8 cellular contexts compared by ENCODE assay signal in the genomic region with DNA sequence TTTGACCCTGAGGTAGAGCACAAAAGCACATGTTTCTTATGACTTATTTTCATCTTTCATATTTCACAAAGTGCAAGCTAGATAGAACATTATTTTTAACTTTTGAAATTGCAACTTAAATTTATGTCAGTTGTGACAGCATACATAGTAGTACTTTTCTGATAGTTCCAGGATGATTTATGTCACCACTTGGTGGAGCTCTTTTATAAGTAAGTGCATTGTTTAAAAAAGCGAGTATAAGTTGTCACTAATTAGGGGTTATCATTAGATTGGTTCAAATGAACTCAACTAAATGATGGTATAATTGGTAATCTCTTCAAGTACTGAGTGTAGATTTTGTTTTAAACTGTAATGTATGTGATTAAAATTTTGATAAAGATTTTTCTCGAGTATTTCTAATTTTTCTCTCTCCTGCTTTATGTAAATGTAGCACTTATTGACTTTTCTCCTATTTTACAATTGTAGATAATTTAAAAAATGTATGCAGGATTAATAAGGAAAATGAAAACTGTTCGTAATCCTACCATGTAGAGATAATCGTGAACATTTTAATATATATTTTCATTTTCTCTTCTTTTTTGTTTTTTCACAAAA. TPM values are rescaled to one million over a fixed set of nuclear protein-coding genes. Genes with fewer than 3 reads are reported as not detected.
DNase-seq lines count a peak whose midpoint lies in the region; ATAC-seq, FAIRE-seq and TF ChIP-seq lines count a peak whose summit lies in the region.

No MANE protein-coding gene starts in this region.

- H3K79me1 ChIP-seq in H1 (ENCODE audit: low read depth, low read length), result no peaks in the 10 kb centered on the region

- no peak overlapping the region for H3K18ac ChIP-seq in H1 (ENCODE audit: extremely low read depth, low read length)

- peak; percentile 47 for DNase-seq in A673 (ENCODE audit: low spot score)
- DNase-seq in GM12864 (ENCODE audit: low read depth), result peak; percentile 26
- peak; percentile 77 for DNase-seq in OCI-M1 (lab: John Stamatoyannopoulos, UW)
- DNase-seq in H1 (ENCODE audit: low read depth in 1 of 2, low spot score in 2 of 2), result no peak
- peak in 3 of 10 donors; percentile 45 to 53 (median 50) for DNase-seq in naive thymus-derived CD8-positive, alpha-beta T cell
- DNase-seq in UCSD-AML1 (lab: John Stamatoyannopoulos, UW; ENCODE audit: unreplicated experiment), result no peak
- DNase-seq in NCI-H1436 treated with DMSO at 0.1 percent for 48 hours (lab: John Stamatoyannopoulos, UW), result no peak

- H3K27ac ChIP-seq in A673 (ENCODE audit: low read depth, low read length, poor library complexity, severe bottlenecking), result no peak overlapping the region
- no peak overlapping the region for H3K27ac ChIP-seq in H1 (ENCODE audit: low read depth, low read length)

- peaks cover 2% of the 10 kb centered on the region for H3K36me3 ChIP-seq in A673 (ENCODE audit: insufficient read depth, low read length, poor library complexity, severe bottlenecking)
- no peaks in the 10 kb centered on the region for H3K36me3 ChIP-seq in H1 (ENCODE audit: control insufficient read depth in 2 of 4, insufficient read depth in 4 of 4, low read length in 3 of 4)

- POLR2A ChIA-PET in A673 (lab: Charles Lee; ENCODE audit: low non-redundant PET), result no interaction called here
- POLR2A ChIA-PET in H1 (lab: Charles Lee; ENCODE audit: partially characterized antibody), result interaction anchor here (0.9 kb wide), 1 partner anchor 240 kb away, joined by 3 read pairs; the partner anchor contains the start of gene MED4
- POLR2A ChIA-PET in naive thymus-derived CD8-positive, alpha-beta T cell (lab: Charles Lee), result interaction anchor here (0.7 to 2.3 kb wide), 5 partner anchors 14 to 315 kb away, joined by 3 to 9 read pairs (median 4); no protein-coding TSS in a partner anchor

- peaks cover 0 to 1% of the 10 kb centered on the region in 2 experiments for H4K20me1 ChIP-seq in H1 (replicated peaks in 1 of 2; ENCODE audit: control insufficient read depth in 1 of 2, insufficient read depth in 2 of 2, low read length in 2 of 2)

- H4K5ac ChIP-seq in H1 (ENCODE audit: insufficient read length, low read depth, low read length), result no peak overlapping the region

- no peaks in the 10 kb centered on the region for H3K23me2 ChIP-seq in H1 (ENCODE audit: low read depth, low read length)

- TF ChIP-seq EP300 in H1 (IDR thresholded peaks at IDR 0.05; ENCODE audit: borderline replicate concordance in 1 of 2, low read depth in 2 of 2, low read length in 2 of 2), result no peak

- no peak overlapping the region for H3K4me2 ChIP-seq in H1 (ENCODE audit: insufficient read depth in 1 of 2, low read depth in 2 of 2, low read length in 2 of 2)

- H3K4me3 Mint-ChIP-seq in naive thymus-derived CD8-positive, alpha-beta T cell, result no peak overlapping the region

- no peak overlapping the region for H3K23ac ChIP-seq in H1 (ENCODE audit: insufficient read length)

- no peak overlapping the region for H4K91ac ChIP-seq in H1 (replicated peaks; ENCODE audit: insufficient read length, low read length)

- H3K27me3 ChIP-seq in A673 (replicated peaks; ENCODE audit: insufficient read depth, low read depth, low read length, poor library complexity) (no peaks in the 10 kb centered on the region), H1 (replicated peaks in 1 of 4; ENCODE audit: control insufficient read depth in 3 of 4, extremely low read depth in 1 of 4, insufficient read depth in 3 of 4, low read length in 3 of 4) (no peaks in the 10 kb centered on the region)

- H2BK120ac ChIP-seq in H1 (replicated peaks; ENCODE audit: low read depth, low read length), result no peak overlapping the region

- CTCF ChIA-PET in A673 (lab: Charles Lee) (interaction anchor here (1.0 to 2.7 kb wide), 2 partner anchors 246 to 434 kb away, joined by 6 to 13 read pairs; no protein-coding TSS in a partner anchor), H1 (lab: Charles Lee; ENCODE audit: partially characterized antibody) (interaction anchor here (0.7 to 5.9 kb wide), 20 partner anchors 10 to 434 kb away, joined by 3 to 105 read pairs (median 4); no protein-coding TSS in a partner anchor)

- no peak overlapping the region for H2AFZ ChIP-seq in H1 (ENCODE audit: low read length)

- H3K27ac Mint-ChIP-seq in naive thymus-derived CD8-positive, alpha-beta T cell, result no peak overlapping the region

- FAIRE-seq in H1 (lab: Jason Lieb, UNC), result no peak

- H3K4me1 Mint-ChIP-seq in naive thymus-derived CD8-positive, alpha-beta T cell, result peaks cover 3 to 11% (median 8%) of the 10 kb centered on the region in 4 donors

- H2BK15ac ChIP-seq in H1 (ENCODE audit: low read length), result no peak overlapping the region

- no peak overlapping the region for H2AK5ac ChIP-seq in H1 (ENCODE audit: low read depth, low read length)

- no peak overlapping the region for H3K9ac ChIP-seq in H1 (replicated peaks in 1 of 4; ENCODE audit: extremely low read depth in 1 of 4, low read depth in 3 of 4, low read length in 3 of 4)

- intact Hi-C loops in A673 (cut with micrococcal nuclease; ENCODE audit: unreplicated experiment), result loop anchor here (1.0 kb wide), 1 partner anchor 248 kb away; no protein-coding TSS in a partner anchor

- H2BK12ac ChIP-seq in H1 (ENCODE audit: low read depth, low read length), result no peak overlapping the region

- BruUV-seq in A673 (replicated peaks; lab: Mats Ljungman, UMichigan), result no TSS peak

- peak; percentile 72 for TF ChIP-seq CTCF in A673 (conservative IDR thresholded peaks at IDR 0.05; ENCODE audit: low read depth, low read length)
- peak; percentile 34 for TF ChIP-seq CTCF in GM12864 (IDR thresholded peaks at IDR 0.05; ENCODE audit: low read depth, low read length, missing control alignments)
- TF ChIP-seq CTCF in H1 (IDR thresholded peaks at IDR 0.05; ENCODE audit: control extremely low read depth in 1 of 3, insufficient read depth in 1 of 3, low read depth in 1 of 3, low read length in 3 of 3), result peak in 2 of 3 experiments; percentile 33 to 44; a peak in 2 of 4 replicates

- H3K4me3 ChIP-seq in A673 (ENCODE audit: low read depth, low read length, poor library complexity, severe bottlenecking), result no peak overlapping the region
- no peak overlapping the region for H3K4me3 ChIP-seq in GM12864 (ENCODE audit: low read depth, low read length)
- no peak overlapping the region for H3K4me3 ChIP-seq in H1 (ENCODE audit: extremely low read depth in 1 of 4, insufficient read depth in 2 of 4, low read depth in 3 of 4, low read length in 4 of 4)

- H3K14ac ChIP-seq in H1 (ENCODE audit: insufficient read length), result no peak overlapping the region

- H3K27me3 Mint-ChIP-seq in naive thymus-derived CD8-positive, alpha-beta T cell, result no peaks in the 10 kb centered on the region

- TF ChIP-seq POLR2A in H1 (IDR thresholded peaks at IDR 0.05; ENCODE audit: control extremely low read depth in 1 of 2, low read depth in 2 of 2, low read length in 2 of 2), result no peak

- H2BK5ac ChIP-seq in H1 (ENCODE audit: low read depth, low read length), result no peak overlapping the region

- H2BK20ac ChIP-seq in H1 (ENCODE audit: low read length), result no peak overlapping the region

- H3K56ac ChIP-seq in H1 (replicated peaks; ENCODE audit: insufficient read length, low read depth, low read length), result no peak overlapping the region

- no peaks in the 10 kb centered on the region for H3K79me2 ChIP-seq in H1 (ENCODE audit: control insufficient read depth in 1 of 2, insufficient read depth in 2 of 2, low read length in 2 of 2)

- peaks cover 0 to 2% (median 0%) of the 10 kb centered on the region in 9 donors for H3K9me3 Mint-ChIP-seq in naive thymus-derived CD8-positive, alpha-beta T cell

- 74% methylated on average over 4 of the region's 4 CpGs; no CpG with 5 or more reads in 1 of the 2 experiments for WGBS in H1 (ENCODE audit: extremely low coverage in 1 of 2, insufficient coverage in 1 of 2, insufficient read length in 1 of 2, insufficient replicate concordance in 2 of 2, low coverage in 1 of 2, low lambda C conversion rate in 2 of 2, missing lambda C conversion rate in 1 of 2), 2 experiments

- H3K36me3 Mint-ChIP-seq in naive thymus-derived CD8-positive, alpha-beta T cell, result peaks cover 0 to 12% (median 9%) of the 10 kb centered on the region in 3 donors

- H4K8ac ChIP-seq in H1 (ENCODE audit: extremely low read depth, insufficient read depth, low read length), result no peak overlapping the region

- no peaks in the 10 kb centered on the region for H3K4me1 ChIP-seq in A673 (ENCODE audit: insufficient read depth, low read length, poor library complexity, severe bottlenecking)
- no peaks in the 10 kb centered on the region for H3K4me1 ChIP-seq in H1 (replicated peaks in 1 of 4; ENCODE audit: control insufficient read depth in 3 of 4, insufficient read depth in 4 of 4, low read length in 3 of 4)

- H3K9me3 ChIP-seq in A673 (ENCODE audit: low read depth, low read length, poor library complexity, severe bottlenecking) (no peaks in the 10 kb centered on the region), H1 (ENCODE audit: insufficient read depth in 2 of 2, low read depth in 1 of 2, low read length in 1 of 2) (peaks cover 4 to 9% of the 10 kb centered on the region in 2 experiments; a peak in 3 of 4 replicates)

- peak; percentile 68 to 69 for ATAC-seq in naive thymus-derived CD8-positive, alpha-beta T cell
- ATAC-seq in HG03460 (IDR thresholded peaks at IDR 0.05; ENCODE audit: unreplicated experiment), result no peak

- peak in 1 of 2 experiments; percentile 67 for TF ChIP-seq RAD21 in H1 (IDR thresholded peaks at IDR 0.05 in 1 of 2, conservative IDR thresholded peaks at IDR 0.05 in 1 of 2; ENCODE audit: low read depth in 2 of 2, low read length in 2 of 2)

- H3K4ac ChIP-seq in H1 (replicated peaks; ENCODE audit: insufficient read length, low read depth, low read length), result no peak overlapping the region

TF ChIP-seq in H1, 55 proteins besides CTCF, POLR2A, EP300 and RAD21:
- TF ChIP-seq CHD2 (IDR thresholded peaks at IDR 0.05; ENCODE audit: low read length) (no peak), EZH2 (IDR thresholded peaks at IDR 0.05; ENCODE audit: low read depth, low read length, severe bottlenecking) (no peak)
TF ChIP-seq in H1: peak in this region for 0.

RNA-seq across cellular contexts. Expression of gene RB1, which starts 31.1 kb away (rescaled TPM):
- total RNA-seq in A673 (2021), result 52.9 and 57.1 TPM in 2 replicates
- 16.1 and 17.5 TPM in 2 replicates for total RNA-seq in H1 (2021; fragmentation: NEBNext Ultra II Directional; extraction: Animal tissue kit (Norgen Biotek cat#: 25700))
- 2.9 and 4.1 TPM in 2 replicates for polyA plus RNA-seq in H1 (2011; rRNA removed)
- 5.9 TPM for polyA plus RNA-seq in H1 (2011; cell fraction: cytosol; rRNA removed)
- 1.6 TPM for polyA plus RNA-seq in H1 (2011; cell fraction: nucleus; rRNA removed)
- 5.0 to 12.2 TPM (median 6.8 TPM) in 4 replicates for polyA plus RNA-seq in H1 (2012, experiment 1 of 2)
- 0.63 TPM for polyA plus RNA-seq in H1 (2012, experiment 2 of 2)
- 9.1 TPM for polyA plus RNA-seq in H1 (2013, experiment 1 of 2)
- polyA plus RNA-seq in H1 (2013, experiment 2 of 2), result 9.3 TPM
- 4.4 and 8.2 TPM in 2 replicates for polyA minus RNA-seq in H1 (2011; rRNA and poly(A)+ RNA removed)
- 10.4 TPM for polyA minus RNA-seq in H1 (2011; cell fraction: cytosol; rRNA and poly(A)+ RNA removed)
- 11.2 TPM for polyA minus RNA-seq in H1 (2011; cell fraction: nucleus; rRNA and poly(A)+ RNA removed)
- total RNA-seq in naive thymus-derived CD8-positive, alpha-beta T cell, result 10 to 100 TPM; 27.3 to 32.6 TPM
- 10 to 100 TPM; 11.9 to 18.0 (median 12.5) TPM for polyA plus RNA-seq in naive thymus-derived CD8-positive, alpha-beta T cell

Comparison
In these comparisons a context has a peak if more than half of its experiments do, and no peak if none do; other contexts are left out.
1. DNase-seq: peak in A673 (single experiment), GM12864 (single experiment) and OCI-M1 (single experiment); none in H1 (0 of 2), UCSD-AML1 (single experiment) and NCI-H1436 treated with DMSO at 0.1 percent for 48 hours (single experiment).
2. Peak in every context shown above with its lines, with median percentiles within 50 percentile points of each other: CTCF ChIP-seq.